ENCODE assay signal across 1 cellular context in genomic region chr4:100095729-100096595, GRCh38.
TF ChIP-seq lines count a peak whose summit lies in the region.

No MANE protein-coding gene starts in this region.

TF ChIP-seq in SK-N-SH treated with all-trans-retinoic acid at 6 μM for 48 hours, 23 proteins besides CTCF, POLR2A, EP300 and RAD21 (continued from another document):
- TF ChIP-seq CSRNP3 (CRISPR knock-in tag; IDR thresholded peaks at IDR 0.05) (no peak), ARNTL (CRISPR knock-in tag; IDR thresholded peaks at IDR 0.05; ENCODE audit: borderline replicate concordance, low read depth) (no peak), TCF4 (CRISPR knock-in tag; IDR thresholded peaks at IDR 0.05; ENCODE audit: borderline replicate concordance) (no peak), OSR1 (CRISPR knock-in tag; IDR thresholded peaks at IDR 0.05) (no peak), ZC3H10 (CRISPR knock-in tag; IDR thresholded peaks at IDR 0.05) (no peak), ZFP30 (CRISPR knock-in tag; IDR thresholded peaks at IDR 0.05) (no peak)
TF ChIP-seq in SK-N-SH treated with all-trans-retinoic acid at 6 μM for 48 hours: peak in this region for 0.
